8 cellular contexts compared by ENCODE assay signal in genomic region chr2:113175101-113175628, GRCh38. TPM values are rescaled to one million over a fixed set of nuclear protein-coding genes. Genes with fewer than 3 reads are reported as not detected.
A peak's percentile ranks its signal among the peaks of the same experiment; 100 is the strongest.
DNase-seq lines count a peak whose midpoint lies in the region; ATAC-seq, FAIRE-seq and TF ChIP-seq lines count a peak whose summit lies in the region.

No MANE protein-coding gene starts in this region.

- H3K4me1 ChIP-seq in KMS-11 (ENCODE audit: low read depth, poor library complexity, severe bottlenecking) (peaks cover 8% of the 10 kb centered on the region), pancreas (peaks cover 0 to under 1% (median 0%) of the 10 kb centered on the region in 3 donors)

- H3K79me2 ChIP-seq in KMS-11 (ENCODE audit: insufficient read depth, low read depth): 0 out of 2 replicates have a peak, but pooled peaks cover 4% of the 10 kb centered on the region

- no peaks in the 10 kb centered on the region for H3K27me3 ChIP-seq in KMS-11 (ENCODE audit: insufficient read depth, low read depth)
- H3K27me3 ChIP-seq in pancreas: no peaks in the 10 kb centered on the region

- DNase-seq in GM10266 (ENCODE audit: extremely low spot score) (peak; percentile 87), pancreas (no peak), middle frontal gyrus (ENCODE audit: extremely low spot score, low spot score) (no peak), DMS53 treated with DMSO at 0.1 percent for 48 hours (lab: John Stamatoyannopoulos, UW; ENCODE audit: unreplicated experiment) (no peak), DMS53 (lab: John Stamatoyannopoulos, UW) (no peak)
- peak; percentile 45 for DNase-seq in activated T-helper 9 cell treated with anti-CD3 and anti-CD28 coated beads, Interleukin-2, amount 50 U/mL, for 16 hours (ENCODE audit: low read depth)

- no peak overlapping the region for H3K4me3 ChIP-seq in KMS-11 (IDR thresholded peaks at IDR 0.05; ENCODE audit: insufficient read depth, low read depth, low read length)
- H3K4me3 ChIP-seq in pancreas: peak overlapping the region in 1 of 4 donors; percentile 30

- H2AFZ ChIP-seq in KMS-11 (ENCODE audit: low read depth): no peak overlapping the region

- no peak for FAIRE-seq in pancreas (lab: Jason Lieb, UNC)

- WGBS in pancreas, 2 donors: 85 to 91% methylated on average over 8 of the region's 8 CpGs

- no peak for TF ChIP-seq CTCF in GM10266 (IDR thresholded peaks at IDR 0.05; ENCODE audit: control insufficient read depth, insufficient read depth, low read depth, missing control alignments)
- no peak for TF ChIP-seq CTCF in KMS-11 (conservative IDR thresholded peaks at IDR 0.05; ENCODE audit: low read depth, low read length)
- no peak for TF ChIP-seq CTCF in pancreas (IDR thresholded peaks at IDR 0.05)

- no peaks in the 10 kb centered on the region for H4K20me1 ChIP-seq in KMS-11 (ENCODE audit: insufficient read depth)

- H3K36me3 ChIP-seq in KMS-11 (ENCODE audit: insufficient read depth) (no peaks in the 10 kb centered on the region), pancreas (no peaks in the 10 kb centered on the region)

- H3K9me3 ChIP-seq in pancreas: no peaks in the 10 kb centered on the region

- intact Hi-C loops in pancreas (cut with DNase I): no loop called here

- no peak overlapping the region; the same call in 1 of the 2 replicates for H3K27ac ChIP-seq in KMS-11
- no peak overlapping the region for H3K27ac ChIP-seq in pancreas

- peak overlapping the region; percentile 63 for H3K4me2 ChIP-seq in KMS-11

- H3K9ac ChIP-seq in KMS-11: peak overlapping the region; percentile 50; the same call in 1 of the 2 replicates

- ATAC-seq in GM21528 (IDR thresholded peaks at IDR 0.05; ENCODE audit: low FRiP score, unreplicated experiment): peak; percentile 62
- peak in 3 of 4 donors; percentile 13 to 38 (median 36) for ATAC-seq in pancreas

RNA-seq across cellular contexts. Expression of gene PSD4, which starts 1.4 kb away (rescaled TPM):
- 10 to 100 TPM; 15.9 to 37.6 (median 23.4) TPM for total RNA-seq in pancreas
- 10 to 100 TPM; 28.2 to 31.4 TPM for polyA plus RNA-seq in pancreas

RNA-seq across cellular contexts. Expression of gene IL1RN, which starts 47.8 kb away (rescaled TPM):
- total RNA-seq in pancreas: 1 to 10 TPM in 3 of 6 donors, under 1 TPM in 2, not detected in 1; 0.37 to 3.1 (median 1.4) TPM
- polyA plus RNA-seq in pancreas: 1 to 10 TPM in 1 of 2 donors, under 1 TPM in 1; 0.65 to 1.6 TPM

Comparison
In these comparisons a context has a peak if more than half of its experiments do, and no peak if none do; other contexts are left out.
1. DNase-seq: peak in GM10266 (single experiment) and activated T-helper 9 cell treated with anti-CD3 and anti-CD28 coated beads, Interleukin-2, amount 50 U/mL, for 16 hours (single experiment); none in pancreas (0 of 6), middle frontal gyrus (single experiment), DMS53 treated with DMSO at 0.1 percent for 48 hours (single experiment) and DMS53 (single experiment).